34 cellular contexts compared by ENCODE assay signal in the genomic region with DNA sequence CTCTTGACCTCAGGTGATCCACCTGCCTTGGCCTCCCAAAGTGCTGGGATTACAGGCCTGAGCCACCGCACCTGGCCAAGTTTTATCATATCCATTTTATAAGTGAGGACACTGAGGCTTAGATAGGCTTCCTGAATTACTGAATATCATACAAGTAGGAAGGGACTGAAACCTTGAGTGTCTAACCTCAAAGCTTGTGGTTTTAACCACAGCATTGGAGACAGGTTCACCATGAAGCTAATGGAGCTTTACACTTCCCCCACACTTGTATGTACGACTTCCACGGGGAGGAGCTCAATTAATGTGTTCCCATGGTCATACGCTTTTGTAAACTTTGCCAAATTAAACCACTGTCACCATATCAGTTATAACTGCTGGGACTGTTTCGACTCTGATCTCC. TPM values are rescaled to one million over a fixed set of nuclear protein-coding genes. Genes with fewer than 3 reads are reported as not detected.
"Had no signal": no experiment of that assay in that cellular context is flagged by ENCODE, and none has a peak within 500 bp of the region (broad histone marks: within the 10 kb centered on the region; RNA-seq: fewer than 3 reads in every experiment).

No MANE protein-coding gene starts in this region.

- H3K36me3 ChIP-seq: brain microvascular endothelial cell, cardiac muscle cell, colonic mucosa, MG63 had no signal

- DNase-seq: activated CD4-positive, alpha-beta memory T cell treated with anti-CD3 and anti-CD28 coated beads for 36 hours; activated CD4-positive, alpha-beta T cell treated with anti-CD3 and anti-CD28 coated beads for 36 hours; activated CD4-positive, alpha-beta T cell treated with anti-CD3 and anti-CD28 coated beads, Interleukin-2, amount 50 U/mL, for 1 hour; activated CD8-positive, alpha-beta memory T cell treated with anti-CD3 and anti-CD28 coated beads, Interleukin-2, amount 50 U/mL, for 4 hours; activated effector memory CD4-positive, alpha-beta T cell treated with Interleukin-2 at 50 U/mL for 16 hours; activated naive CD4-positive, alpha-beta T cell treated with anti-CD3 and anti-CD28 coated beads, Interleukin-2, amount 50 U/mL, for 16 hours; activated naive CD8-positive, alpha-beta T cell treated with anti-CD3 and anti-CD28 coated beads for 36 hours; activated T-cell treated with anti-CD3 and anti-CD28 coated beads for 4 hours; activated T-cell treated with anti-CD3 and anti-CD28 coated beads, Interleukin-2, amount 50 U/mL, for 4 hours; amniotic stem cell; aorta; brain microvascular endothelial cell; colonic mucosa; Kasumi-1; MG63; MV-4-11; NCI-H1092 treated with DMSO at 0.1 percent for 48 hours; NCI-H146; NCI-H187; NCI-H2029 treated with DMSO at 0.1 percent for 48 hours; NCI-H345; NCI-H524 treated with DMSO at 0.1 percent for 48 hours; NK-92 treated with Interleukin-12 subunit alpha and Interleukin-12 subunit beta, amount 100 ng/mL, for 24 hours; PC-9; Right ventricle myocardium superior had no signal

- H3K4me3 ChIP-seq: cardiac muscle cell, colonic mucosa, K562, MG63, PC-9 had no signal

- H3K4me1 Mint-ChIP-seq: activated CD4-positive, alpha-beta T cell treated with anti-CD3 and anti-CD28 coated beads for 36 hours; central memory CD8-positive, alpha-beta T cell had no signal

- H3K27me3 Mint-ChIP-seq: central memory CD8-positive, alpha-beta T cell had no signal

- FAIRE-seq: K562, RCC 7860, TTC549 had no signal

- H3K27ac ChIP-seq: brain microvascular endothelial cell, cardiac muscle cell, colonic mucosa, PC-9 had no signal

- H3K9me3 Mint-ChIP-seq: activated CD4-positive, alpha-beta memory T cell treated with anti-CD3 and anti-CD28 coated beads for 36 hours; activated naive CD8-positive, alpha-beta T cell treated with anti-CD3 and anti-CD28 coated beads for 36 hours; activated T-cell treated with anti-CD3 and anti-CD28 coated beads, Interleukin-2, amount 50 U/mL, for 4 hours; central memory CD8-positive, alpha-beta T cell; T-helper 2 cell treated with Interferon-gamma antibody and Interleukin-4, amounts not matched to agents 5 μg/mL and 100 μg/mL, for 36 hours; WTC11 had no signal

- H3K27ac Mint-ChIP-seq: activated CD4-positive, alpha-beta memory T cell treated with anti-CD3 and anti-CD28 coated beads for 36 hours; activated CD4-positive, alpha-beta T cell treated with anti-CD3 and anti-CD28 coated beads for 36 hours; activated naive CD8-positive, alpha-beta T cell treated with anti-CD3 and anti-CD28 coated beads for 36 hours; T-helper 2 cell treated with Interferon-gamma antibody and Interleukin-4, amounts not matched to agents 5 μg/mL and 100 μg/mL, for 36 hours; WTC11 had no signal

- H3K27me3 ChIP-seq: brain microvascular endothelial cell, cardiac muscle cell, colonic mucosa, MG63 had no signal

- H3K4me3 Mint-ChIP-seq: activated CD4-positive, alpha-beta memory T cell treated with anti-CD3 and anti-CD28 coated beads for 36 hours; activated CD4-positive, alpha-beta T cell treated with anti-CD3 and anti-CD28 coated beads for 36 hours; activated naive CD8-positive, alpha-beta T cell treated with anti-CD3 and anti-CD28 coated beads for 36 hours; activated T-cell treated with anti-CD3 and anti-CD28 coated beads, Interleukin-2, amount 50 U/mL, for 4 hours; central memory CD8-positive, alpha-beta T cell; T-helper 2 cell treated with Interferon-gamma antibody and Interleukin-4, amounts not matched to agents 5 μg/mL and 100 μg/mL, for 36 hours; WTC11 had no signal

- H3K4me2 ChIP-seq: PC-9 had no signal

- H2AFZ ChIP-seq: PC-9 had no signal

- H3K4me1 ChIP-seq: colonic mucosa had no signal

- ATAC-seq: activated CD4-positive, alpha-beta T cell treated with anti-CD3 and anti-CD28 coated beads for 36 hours; activated CD4-positive, CD25-positive, alpha-beta regulatory T cell treated with anti-CD3 and anti-CD28 coated beads, Interleukin-2, amount 50 U/mL, for 24 hours; activated T-cell treated with anti-CD3 and anti-CD28 coated beads, Interleukin-2, amount 50 U/mL, for 4 hours; K562; WTC11 had no signal

- H3K9me3 ChIP-seq: colonic mucosa, MG63 had no signal

- H3K36me3 Mint-ChIP-seq: activated CD4-positive, alpha-beta memory T cell treated with anti-CD3 and anti-CD28 coated beads for 36 hours; activated naive CD8-positive, alpha-beta T cell treated with anti-CD3 and anti-CD28 coated beads for 36 hours; WTC11 had no signal

RNA-seq across cellular contexts. Expression of a gene that starts 38.2 kb away (rescaled TPM):
- total RNA-seq: activated CD4-positive, alpha-beta memory T cell treated with anti-CD3 and anti-CD28 coated beads for 36 hours; activated CD4-positive, alpha-beta T cell treated with anti-CD3 and anti-CD28 coated beads for 36 hours; activated naive CD8-positive, alpha-beta T cell treated with anti-CD3 and anti-CD28 coated beads for 36 hours; T-helper 1 cell treated with Interleukin-12 subunit alpha and Interleukin-12 subunit beta and Interleukin-4 antibody, amounts not matched to agents 30 ng/mL and 1 ng/mL, for 36 hours had no signal
